Comparison of ENCODE assay signal across 1 cellular context in genomic region chr12:112096667-112097066, GRCh38.
TF ChIP-seq lines count a peak whose summit lies in the region.

No MANE protein-coding gene starts in this region.

TF ChIP-seq in HEK293, 187 proteins besides CTCF, POLR2A, EP300 and RAD21 (continued from another document):
- TF ChIP-seq PRDM2 (tag by site-specific recombination; IDR thresholded peaks at IDR 0.05; ENCODE audit: borderline replicate concordance): no peak
- no peak for TF ChIP-seq ZNF48 (tag by site-specific recombination; IDR thresholded peaks at IDR 0.05)
- TF ChIP-seq ZNF202 (tag by site-specific recombination; IDR thresholded peaks at IDR 0.05; ENCODE audit: borderline replicate concordance): no peak
- TF ChIP-seq ZFP69B (tag by site-specific recombination; IDR thresholded peaks at IDR 0.05): no peak
- no peak for TF ChIP-seq ZSCAN5A (tag by site-specific recombination; IDR thresholded peaks at IDR 0.05)
- peak; percentile 74 for TF ChIP-seq ZNF629 (tag by site-specific recombination; IDR thresholded peaks at IDR 0.05)
- no peak for TF ChIP-seq ZNF292 (tag by site-specific recombination; IDR thresholded peaks at IDR 0.05; ENCODE audit: borderline replicate concordance, low read depth)
- TF ChIP-seq ZNF132 (tag by site-specific recombination; IDR thresholded peaks at IDR 0.05; ENCODE audit: borderline replicate concordance): no peak
- TF ChIP-seq ZNF362 (tag by site-specific recombination; IDR thresholded peaks at IDR 0.05): no peak
- no peak for TF ChIP-seq ZNF529 (tag by site-specific recombination; IDR thresholded peaks at IDR 0.05; ENCODE audit: insufficient replicate concordance)
- TF ChIP-seq ZNF140 (tag by site-specific recombination; IDR thresholded peaks at IDR 0.05): no peak
